1 cellular context compared by ENCODE assay signal in genomic region chr6:117483004-117483644, GRCh38.
TF ChIP-seq lines count a peak whose summit lies in the region.

No MANE protein-coding gene starts in this region.

TF ChIP-seq in SK-N-SH, 30 proteins besides CTCF, POLR2A, EP300 and RAD21 (continued from another document):
- TF ChIP-seq, protein P1, sequence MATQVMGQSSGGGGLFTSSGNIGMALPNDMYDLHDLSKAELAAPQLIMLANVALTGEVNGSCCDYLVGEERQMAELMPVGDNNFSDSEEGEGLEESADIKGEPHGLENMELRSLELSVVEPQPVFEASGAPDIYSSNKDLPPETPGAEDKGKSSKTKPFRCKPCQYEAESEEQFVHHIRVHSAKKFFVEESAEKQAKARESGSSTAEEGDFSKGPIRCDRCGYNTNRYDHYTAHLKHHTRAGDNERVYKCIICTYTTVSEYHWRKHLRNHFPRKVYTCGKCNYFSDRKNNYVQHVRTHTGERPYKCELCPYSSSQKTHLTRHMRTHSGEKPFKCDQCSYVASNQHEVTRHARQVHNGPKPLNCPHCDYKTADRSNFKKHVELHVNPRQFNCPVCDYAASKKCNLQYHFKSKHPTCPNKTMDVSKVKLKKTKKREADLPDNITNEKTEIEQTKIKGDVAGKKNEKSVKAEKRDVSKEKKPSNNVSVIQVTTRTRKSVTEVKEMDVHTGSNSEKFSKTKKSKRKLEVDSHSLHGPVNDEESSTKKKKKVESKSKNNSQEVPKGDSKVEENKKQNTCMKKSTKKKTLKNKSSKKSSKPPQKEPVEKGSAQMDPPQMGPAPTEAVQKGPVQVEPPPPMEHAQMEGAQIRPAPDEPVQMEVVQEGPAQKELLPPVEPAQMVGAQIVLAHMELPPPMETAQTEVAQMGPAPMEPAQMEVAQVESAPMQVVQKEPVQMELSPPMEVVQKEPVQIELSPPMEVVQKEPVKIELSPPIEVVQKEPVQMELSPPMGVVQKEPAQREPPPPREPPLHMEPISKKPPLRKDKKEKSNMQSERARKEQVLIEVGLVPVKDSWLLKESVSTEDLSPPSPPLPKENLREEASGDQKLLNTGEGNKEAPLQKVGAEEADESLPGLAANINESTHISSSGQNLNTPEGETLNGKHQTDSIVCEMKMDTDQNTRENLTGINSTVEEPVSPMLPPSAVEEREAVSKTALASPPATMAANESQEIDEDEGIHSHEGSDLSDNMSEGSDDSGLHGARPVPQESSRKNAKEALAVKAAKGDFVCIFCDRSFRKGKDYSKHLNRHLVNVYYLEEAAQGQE (IDR thresholded peaks at IDR 0.05; ENCODE audit: low read depth, low read length) = 0 out of 2 replicates have a peak, but pooled peaks have one; percentile 9
- TF ChIP-seq FOSL2 (IDR thresholded peaks at IDR 0.05; ENCODE audit: borderline replicate concordance, low read depth) (no peak), RFX5 (IDR thresholded peaks at IDR 0.05; ENCODE audit: low read length) (no peak), RXRA (IDR thresholded peaks at IDR 0.05; ENCODE audit: borderline replicate concordance, low read depth) (0 out of 2 replicates have a peak, but pooled peaks have one; percentile 11), MEF2A (IDR thresholded peaks at IDR 0.05; ENCODE audit: borderline replicate concordance, low read depth) (no peak), FOXJ3 (CRISPR knock-in tag; IDR thresholded peaks at IDR 0.05) (no peak), POLR2AphosphoS5 (IDR thresholded peaks at IDR 0.05; ENCODE audit: low read depth, low read length) (peak; percentile 33; the same call in 1 of the 2 replicates), RCOR1 (IDR thresholded peaks at IDR 0.05; ENCODE audit: low read length) (no peak)
- TF ChIP-seq, protein P2, sequence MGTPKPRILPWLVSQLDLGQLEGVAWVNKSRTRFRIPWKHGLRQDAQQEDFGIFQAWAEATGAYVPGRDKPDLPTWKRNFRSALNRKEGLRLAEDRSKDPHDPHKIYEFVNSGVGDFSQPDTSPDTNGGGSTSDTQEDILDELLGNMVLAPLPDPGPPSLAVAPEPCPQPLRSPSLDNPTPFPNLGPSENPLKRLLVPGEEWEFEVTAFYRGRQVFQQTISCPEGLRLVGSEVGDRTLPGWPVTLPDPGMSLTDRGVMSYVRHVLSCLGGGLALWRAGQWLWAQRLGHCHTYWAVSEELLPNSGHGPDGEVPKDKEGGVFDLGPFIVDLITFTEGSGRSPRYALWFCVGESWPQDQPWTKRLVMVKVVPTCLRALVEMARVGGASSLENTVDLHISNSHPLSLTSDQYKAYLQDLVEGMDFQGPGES (IDR thresholded peaks at IDR 0.05; ENCODE audit: low read depth, low read length) = no peak
